In genomic region chr15:52019394-52020252, GRCh38 we compare ENCODE assay signal across 8 cellular contexts. TPM values are rescaled to one million over a fixed set of nuclear protein-coding genes. Genes with fewer than 3 reads are reported as not detected.
DNase-seq lines count a peak whose midpoint lies in the region; ATAC-seq and TF ChIP-seq lines count a peak whose summit lies in the region.

No MANE protein-coding gene starts in this region.

- H4K20me1 ChIP-seq in BLaER1 (peaks cover 51% of the 10 kb centered on the region), PC-3 (ENCODE audit: low read length) (peaks cover 37% of the 10 kb centered on the region), fibroblast of lung (ENCODE audit: control insufficient read depth, extremely low read depth, insufficient read depth, low read length) (no peaks in the 10 kb centered on the region)

- no peaks in the 10 kb centered on the region for H3K9me2 ChIP-seq in PC-3 (replicated peaks; ENCODE audit: low read length)

- no peaks in the 10 kb centered on the region for H3K9me3 Mint-ChIP-seq in activated T-helper 1 cell treated with anti-CD3 and anti-CD28 coated beads, Interleukin-12 subunit alpha, Interleukin-12 subunit beta, Interleukin-2, Interleukin-4 antibody, amounts not matched to agents 30 ng/mL and 10 ng/mL and 1 ng/mL, durations not matched to agents 14 hours and 24 hours and 36 hours
- no peaks in the 10 kb centered on the region for H3K9me3 Mint-ChIP-seq in natural killer cell
- no peaks in the 10 kb centered on the region for H3K9me3 Mint-ChIP-seq in stimulated activated naive B cell treated with anti-CD40 and anti-IgM and Interleukin-4, amounts not matched to agents 10 μg/mL and 1 μg/mL and 100 μg/mL, for 72 hours

- CTCF ChIA-PET in PC-3 (lab: Charles Lee): interaction anchor here (0.6 kb wide), 1 partner anchor 27 kb away, joined by 3 read pairs; no protein-coding TSS in a partner anchor

- H3K79me2 ChIP-seq in PC-3 (ENCODE audit: low read length) (peaks cover 50% of the 10 kb centered on the region), fibroblast of lung (ENCODE audit: control insufficient read depth, insufficient read depth, low read length) (peaks cover 44% of the 10 kb centered on the region)

- H3K4me1 ChIP-seq in BLaER1 (peaks cover 40% of the 10 kb centered on the region), PC-3 (ENCODE audit: insufficient read depth, low read length) (peaks cover 26% of the 10 kb centered on the region), fibroblast of lung (ENCODE audit: control insufficient read depth, extremely low read depth, insufficient read depth, low read length) (peaks cover 11% of the 10 kb centered on the region)

- H3K36me3 Mint-ChIP-seq in activated T-helper 1 cell treated with anti-CD3 and anti-CD28 coated beads, Interleukin-12 subunit alpha, Interleukin-12 subunit beta, Interleukin-2, Interleukin-4 antibody, amounts not matched to agents 30 ng/mL and 10 ng/mL and 1 ng/mL, durations not matched to agents 14 hours and 24 hours and 36 hours (ENCODE audit: low read depth): peaks cover 3% of the 10 kb centered on the region
- no peaks in the 10 kb centered on the region for H3K36me3 Mint-ChIP-seq in natural killer cell
- peaks cover 2 to 3% of the 10 kb centered on the region in 2 donors for H3K36me3 Mint-ChIP-seq in stimulated activated naive B cell treated with anti-CD40 and anti-IgM and Interleukin-4, amounts not matched to agents 10 μg/mL and 1 μg/mL and 100 μg/mL, for 72 hours

- H3K9me3 ChIP-seq in BLaER1 (peaks cover 8% of the 10 kb centered on the region; the same call in 1 of the 2 replicates), PC-3 (ENCODE audit: low read length) (no peaks in the 10 kb centered on the region), fibroblast of lung (ENCODE audit: control insufficient read depth, insufficient read depth, low read depth, low read length) (no peaks in the 10 kb centered on the region)

- no TSS peak for BruUV-seq in PC-3 (replicated peaks; lab: Mats Ljungman, UMichigan)

- peak; percentile 65 for DNase-seq in PC-3
- peak; percentile 65 for DNase-seq in activated T-helper 1 cell treated with anti-CD3 and anti-CD28 coated beads, Interleukin-12 subunit alpha, Interleukin-12 subunit beta, Interleukin-2, Interleukin-4 antibody, amounts not matched to agents 30 ng/mL and 10 ng/mL and 1 ng/mL, durations not matched to agents 14 hours and 24 hours and 36 hours (ENCODE audit: low spot score)
- peak; percentile 82 to 92 for DNase-seq in fibroblast of lung (ENCODE audit: low read depth in 2 of 2)
- peak; percentile 72 for DNase-seq in natural killer cell
- DNase-seq in stimulated activated naive B cell treated with anti-CD40 and anti-IgM and Interleukin-4, amounts not matched to agents 10 μg/mL and 1 μg/mL and 100 μg/mL, for 72 hours: peak; percentile 63

- peak overlapping the region; percentile 99 for H3K27ac Mint-ChIP-seq in activated T-helper 1 cell treated with anti-CD3 and anti-CD28 coated beads, Interleukin-12 subunit alpha, Interleukin-12 subunit beta, Interleukin-2, Interleukin-4 antibody, amounts not matched to agents 30 ng/mL and 10 ng/mL and 1 ng/mL, durations not matched to agents 14 hours and 24 hours and 36 hours
- H3K27ac Mint-ChIP-seq in natural killer cell: peak overlapping the region; percentile 95 to 99
- peak overlapping the region; percentile 100 for H3K27ac Mint-ChIP-seq in stimulated activated naive B cell treated with anti-CD40 and anti-IgM and Interleukin-4, amounts not matched to agents 10 μg/mL and 1 μg/mL and 100 μg/mL, for 72 hours

- peaks cover 7% of the 10 kb centered on the region for H3K27me3 Mint-ChIP-seq in activated T-helper 1 cell treated with anti-CD3 and anti-CD28 coated beads, Interleukin-12 subunit alpha, Interleukin-12 subunit beta, Interleukin-2, Interleukin-4 antibody, amounts not matched to agents 30 ng/mL and 10 ng/mL and 1 ng/mL, durations not matched to agents 14 hours and 24 hours and 36 hours (ENCODE audit: insufficient read depth)
- H3K27me3 Mint-ChIP-seq in natural killer cell (ENCODE audit: low read depth in 2 of 2): peaks cover 0 to 3% of the 10 kb centered on the region in 2 donors
- peaks cover 0 to 8% of the 10 kb centered on the region in 2 donors for H3K27me3 Mint-ChIP-seq in stimulated activated naive B cell treated with anti-CD40 and anti-IgM and Interleukin-4, amounts not matched to agents 10 μg/mL and 1 μg/mL and 100 μg/mL, for 72 hours

- peak overlapping the region; percentile 98 for H3K4me3 Mint-ChIP-seq in activated T-helper 1 cell treated with anti-CD3 and anti-CD28 coated beads, Interleukin-12 subunit alpha, Interleukin-12 subunit beta, Interleukin-2, Interleukin-4 antibody, amounts not matched to agents 30 ng/mL and 10 ng/mL and 1 ng/mL, durations not matched to agents 14 hours and 24 hours and 36 hours
- peak overlapping the region; percentile 94 for H3K4me3 Mint-ChIP-seq in natural killer cell
- H3K4me3 Mint-ChIP-seq in stimulated activated naive B cell treated with anti-CD40 and anti-IgM and Interleukin-4, amounts not matched to agents 10 μg/mL and 1 μg/mL and 100 μg/mL, for 72 hours: peak overlapping the region; percentile 98 to 99

- H3K27me3 ChIP-seq in BLaER1 (no peaks in the 10 kb centered on the region), PC-3 (ENCODE audit: low read length) (no peaks in the 10 kb centered on the region), fibroblast of lung (ENCODE audit: control insufficient read depth, insufficient read depth, low read length) (no peaks in the 10 kb centered on the region)

- intact Hi-C loops in PC-3 (cut with micrococcal nuclease) (loop anchor here (2.0 kb wide), 1 partner anchor 75 kb away; no protein-coding TSS in a partner anchor), natural killer cell (cut with micrococcal nuclease) (loop anchor here (1.0 kb wide), 1 partner anchor 13 kb away; no protein-coding TSS in a partner anchor)
- intact Hi-C loops in activated T-helper 1 cell treated with anti-CD3 and anti-CD28 coated beads, Interleukin-12 subunit alpha, Interleukin-12 subunit beta, Interleukin-2, Interleukin-4 antibody, amounts not matched to agents 30 ng/mL and 10 ng/mL and 1 ng/mL, durations not matched to agents 14 hours and 24 hours and 36 hours (cut with micrococcal nuclease): loop anchor here (1.0 to 5.0 kb wide), 2 partner anchors 48 to 58 kb away; partner anchors contain the start of gene LEO1

- no peak for TF ChIP-seq CTCF in PC-3 (conservative IDR thresholded peaks at IDR 0.05; ENCODE audit: low read depth, low read length)
- TF ChIP-seq CTCF in fibroblast of lung (conservative IDR thresholded peaks at IDR 0.05 in 1 of 2, IDR thresholded peaks at IDR 0.05 in 1 of 2; ENCODE audit: low read depth in 1 of 2, low read length in 2 of 2): no peak
- no peak for TF ChIP-seq CTCF in natural killer cell (IDR thresholded peaks at IDR 0.05)

- H3K36me3 ChIP-seq in BLaER1 (peaks cover 2% of the 10 kb centered on the region), PC-3 (ENCODE audit: low read depth, low read length) (no peaks in the 10 kb centered on the region), fibroblast of lung (ENCODE audit: control insufficient read depth, insufficient read depth, low read length) (no peaks in the 10 kb centered on the region)

- POLR2A ChIA-PET in PC-3 (lab: Charles Lee; ENCODE audit: unreplicated experiment): interaction anchor here (0.5 to 0.7 kb wide), 2 partner anchors 59 to 397 kb away, joined by 3 to 5 read pairs; no protein-coding TSS in a partner anchor

- peak overlapping the region; percentile 70 for H3K4me2 ChIP-seq in BLaER1
- peak overlapping the region; percentile 97 for H3K4me2 ChIP-seq in PC-3 (ENCODE audit: low read length)
- peak overlapping the region; percentile 55 for H3K4me2 ChIP-seq in fibroblast of lung (ENCODE audit: extremely low read depth, insufficient read depth, low read length)

- ATAC-seq in GM19025 (IDR thresholded peaks at IDR 0.05; ENCODE audit: low read depth, unreplicated experiment): peak; percentile 52
- ATAC-seq in HG03196 (IDR thresholded peaks at IDR 0.05; ENCODE audit: unreplicated experiment): peak; percentile 53
- peak; percentile 63 for ATAC-seq in PC-3
- peak; percentile 54 to 68 (median 64) for ATAC-seq in natural killer cell
- peak; percentile 72 to 75 for ATAC-seq in stimulated activated naive B cell treated with anti-CD40 and anti-IgM and Interleukin-4, amounts not matched to agents 10 μg/mL and 1 μg/mL and 100 μg/mL, for 72 hours (replicated peaks)

- peak overlapping the region; percentile 79 for H3K4me3 ChIP-seq in BLaER1
- peak overlapping the region; percentile 98 for H3K4me3 ChIP-seq in PC-3 (ENCODE audit: low read length)
- H3K4me3 ChIP-seq in fibroblast of lung (replicated peaks in 1 of 4; ENCODE audit: control extremely low read depth in 1 of 4, insufficient read depth in 1 of 4, low read depth in 3 of 4, low read length in 4 of 4): peak overlapping the region; percentile 58 to 90 (median 83)

- H3F3A ChIP-seq in PC-3 (ENCODE audit: low read length, unreplicated experiment): no peaks in the 10 kb centered on the region

- peak overlapping the region; percentile 95 for H3K27ac ChIP-seq in BLaER1
- H3K27ac ChIP-seq in PC-3 (ENCODE audit: low read length): peak overlapping the region; percentile 76
- H3K27ac ChIP-seq in fibroblast of lung (ENCODE audit: insufficient read depth, low read length): peak overlapping the region; percentile 97

- peaks cover 41% of the 10 kb centered on the region for H3K4me1 Mint-ChIP-seq in activated T-helper 1 cell treated with anti-CD3 and anti-CD28 coated beads, Interleukin-12 subunit alpha, Interleukin-12 subunit beta, Interleukin-2, Interleukin-4 antibody, amounts not matched to agents 30 ng/mL and 10 ng/mL and 1 ng/mL, durations not matched to agents 14 hours and 24 hours and 36 hours (ENCODE audit: low read depth)
- peaks cover 32 to 36% of the 10 kb centered on the region in 2 donors for H3K4me1 Mint-ChIP-seq in natural killer cell
- peaks cover 24 to 47% of the 10 kb centered on the region in 2 donors for H3K4me1 Mint-ChIP-seq in stimulated activated naive B cell treated with anti-CD40 and anti-IgM and Interleukin-4, amounts not matched to agents 10 μg/mL and 1 μg/mL and 100 μg/mL, for 72 hours

- peak overlapping the region; percentile 96 for H3K9ac ChIP-seq in BLaER1
- H3K9ac ChIP-seq in PC-3 (ENCODE audit: low read length): peak overlapping the region; percentile 88
- H3K9ac ChIP-seq in fibroblast of lung (ENCODE audit: insufficient read depth, low read length): peak overlapping the region; percentile 93

- 0 out of 2 replicates have a peak overlapping the region, but pooled peaks have one; percentile 43 for H2AFZ ChIP-seq in PC-3 (ENCODE audit: low read length)
- no peak overlapping the region for H2AFZ ChIP-seq in fibroblast of lung (ENCODE audit: low read length)

RNA-seq across cellular contexts. Expression of gene MAPK6, which starts 0.6 kb away (rescaled TPM):
- total RNA-seq in PC-3 (2014; rRNA removed) (21.9 and 22.5 TPM in 2 replicates), fibroblast of lung (56.0 and 62.1 TPM in 2 replicates), natural killer cell (10 to 100 TPM; 33.0 to 36.2 (median 33.1) TPM)
- 57.3 and 57.9 TPM in 2 replicates for total RNA-seq in activated T-helper 1 cell treated with anti-CD3 and anti-CD28 coated beads, Interleukin-12 subunit alpha, Interleukin-12 subunit beta, Interleukin-2, Interleukin-4 antibody, amounts not matched to agents 30 ng/mL and 10 ng/mL and 1 ng/mL, durations not matched to agents 14 hours and 24 hours and 36 hours
- 39.2 and 45.5 TPM in 2 replicates for polyA plus RNA-seq in fibroblast of lung
- polyA plus RNA-seq in fibroblast of lung (2012): 26.9 and 33.1 TPM in 2 replicates
- 6.2 and 14.4 TPM in 2 replicates for polyA minus RNA-seq in fibroblast of lung (ENCODE audit: low replicate concordance)

RNA-seq across cellular contexts. Expression of gene LEO1, which starts 48.0 kb away (rescaled TPM):
- total RNA-seq in PC-3 (2014; rRNA removed) (24.1 and 32.4 TPM in 2 replicates), fibroblast of lung (21.3 and 25.4 TPM in 2 replicates), natural killer cell (10 to 100 TPM; 13.2 to 19.5 (median 16.0) TPM)
- total RNA-seq in activated T-helper 1 cell treated with anti-CD3 and anti-CD28 coated beads, Interleukin-12 subunit alpha, Interleukin-12 subunit beta, Interleukin-2, Interleukin-4 antibody, amounts not matched to agents 30 ng/mL and 10 ng/mL and 1 ng/mL, durations not matched to agents 14 hours and 24 hours and 36 hours: 36.3 and 36.5 TPM in 2 replicates
- 12.9 and 16.1 TPM in 2 replicates for polyA plus RNA-seq in fibroblast of lung
- 23.8 and 26.1 TPM in 2 replicates for polyA plus RNA-seq in fibroblast of lung (2012)
- polyA minus RNA-seq in fibroblast of lung (ENCODE audit: low replicate concordance): 1.3 and 1.8 TPM in 2 replicates

Comparison
In these comparisons a context has a peak if more than half of its experiments do, and no peak if none do; other contexts are left out.
1. Peak in every context shown above with its lines: DNase-seq, ATAC-seq, H3K4me3 ChIP-seq and H3K27ac ChIP-seq.